In the genomic region with DNA sequence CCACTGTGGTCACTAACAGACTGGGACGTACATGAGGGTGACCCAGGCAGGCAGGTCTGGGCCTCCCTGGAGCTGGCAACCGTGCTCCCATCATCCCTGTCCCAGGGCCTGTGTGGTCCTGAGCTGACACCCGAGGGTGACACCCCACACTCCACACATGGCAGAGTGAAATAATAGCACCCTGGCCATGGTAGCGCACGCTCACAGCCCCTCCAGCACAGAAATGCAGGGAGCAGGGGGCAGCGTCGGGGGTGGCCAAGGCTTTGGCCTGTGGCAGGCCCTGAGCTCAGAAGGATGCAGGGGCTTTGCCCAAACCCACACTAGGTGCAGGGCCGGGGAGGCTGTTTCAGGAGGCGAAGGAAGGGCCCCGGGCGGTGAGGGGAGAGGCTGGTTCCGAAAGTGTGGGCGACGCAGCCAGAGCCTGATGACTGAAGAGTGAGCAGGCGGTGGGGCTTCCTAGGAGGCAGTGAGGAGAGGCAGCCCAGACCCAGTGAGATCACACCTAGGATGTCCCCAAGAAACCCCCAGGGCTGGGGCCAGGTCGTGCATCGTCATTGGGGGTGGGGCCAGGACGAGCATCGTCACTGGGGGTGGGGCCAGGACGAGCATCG, we compare ENCODE assay signal across 8 cellular contexts. TPM values are rescaled to one million over a fixed set of nuclear protein-coding genes. Genes with fewer than 3 reads are reported as not detected.
A peak's percentile ranks its signal among the peaks of the same experiment; 100 is the strongest.
DNase-seq lines count a peak whose midpoint lies in the region; ATAC-seq and TF ChIP-seq lines count a peak whose summit lies in the region.

No MANE protein-coding gene starts in this region.

- intact Hi-C loops in CD8-positive, alpha-beta T cell (cut with DNase I, micrococcal nuclease), result loop anchor here in 1 of 2 experiments (1.0 kb wide), 1 partner anchor 22 kb away; no protein-coding TSS in a partner anchor

- peak overlapping the region; percentile 42 for H3K4me3 ChIP-seq in CD8-positive, alpha-beta T cell (ENCODE audit: low read depth, low read length)
- H3K4me3 ChIP-seq in endodermal cell (ENCODE audit: low read length), result no peak overlapping the region

- peak overlapping the region; percentile 78 for H3K4me3 Mint-ChIP-seq in CD8-positive, alpha-beta T cell
- peak overlapping the region; percentile 37 for H3K4me3 Mint-ChIP-seq in endodermal cell
- H3K4me3 Mint-ChIP-seq in nephron, result peak overlapping the region; percentile 30 to 72 (median 44)
- H3K4me3 Mint-ChIP-seq in stimulated activated naive CD8-positive, alpha-beta T cell treated with anti-CD3 and anti-CD28 coated beads, Interleukin-15, Interleukin-2, amounts not matched to agents 100 ng/mL and 50 ng/mL, for 24 hours, result peak overlapping the region; percentile 30

- CTCF ChIA-PET in CD8-positive, alpha-beta T cell (lab: Charles Lee), result interaction anchor here (1.4 to 2.9 kb wide), 3 partner anchors 12 to 24 kb away, joined by 3 to 17 read pairs (median 16); no protein-coding TSS in a partner anchor

- H3K4me1 ChIP-seq in CD8-positive, alpha-beta T cell (ENCODE audit: insufficient read depth, low read length), result peaks cover 22% of the 10 kb centered on the region
- H3K4me1 ChIP-seq in endodermal cell (ENCODE audit: control insufficient read depth, insufficient read depth, low read length), result no peaks in the 10 kb centered on the region

- WGBS in endodermal cell (ENCODE audit: insufficient coverage in 1 of 2, insufficient read length in 1 of 2), 2 experiments, result 71 to 88% methylated on average over 4 to 15 of the region's 21 CpGs

- H3K4me1 Mint-ChIP-seq in CD8-positive, alpha-beta T cell (ENCODE audit: low read depth), result peaks cover 21% of the 10 kb centered on the region
- H3K4me1 Mint-ChIP-seq in endodermal cell (peaks cover 11% of the 10 kb centered on the region), nephron (peaks cover 9% of the 10 kb centered on the region)
- H3K4me1 Mint-ChIP-seq in stimulated activated naive CD8-positive, alpha-beta T cell treated with anti-CD3 and anti-CD28 coated beads, Interleukin-15, Interleukin-2, amounts not matched to agents 100 ng/mL and 50 ng/mL, for 24 hours (ENCODE audit: low read depth), result peaks cover 41% of the 10 kb centered on the region

- peak overlapping the region; percentile 78 for H3K27ac ChIP-seq in CD8-positive, alpha-beta T cell (ENCODE audit: low read depth, low read length)
- H3K27ac ChIP-seq in endodermal cell (ENCODE audit: low read depth, low read length), result peak overlapping the region; percentile 73

- no peak overlapping the region for H3K9ac ChIP-seq in endodermal cell (ENCODE audit: extremely low read depth, low read length, poor library complexity, severe bottlenecking)

- no peaks in the 10 kb centered on the region for H3K27me3 ChIP-seq in CD8-positive, alpha-beta T cell (ENCODE audit: insufficient read depth, low read length)
- H3K27me3 ChIP-seq in endodermal cell (ENCODE audit: control insufficient read depth, insufficient read depth, low read length, poor library complexity, severe bottlenecking), result no peaks in the 10 kb centered on the region

- POLR2A ChIA-PET in CD8-positive, alpha-beta T cell (lab: Charles Lee), result interaction anchor here (1.2 kb wide), 1 partner anchor 29 kb away, joined by 3 read pairs; no protein-coding TSS in a partner anchor

- H3K27ac Mint-ChIP-seq in CD8-positive, alpha-beta T cell, result peak overlapping the region; percentile 93
- H3K27ac Mint-ChIP-seq in endodermal cell (peak overlapping the region; percentile 75), nephron (no peak overlapping the region)
- peak overlapping the region; percentile 88 for H3K27ac Mint-ChIP-seq in stimulated activated naive CD8-positive, alpha-beta T cell treated with anti-CD3 and anti-CD28 coated beads, Interleukin-15, Interleukin-2, amounts not matched to agents 100 ng/mL and 50 ng/mL, for 24 hours

- ATAC-seq in CD8-positive, alpha-beta T cell, result peak; percentile 92
- peak; percentile 38 for ATAC-seq in GM21529 (IDR thresholded peaks at IDR 0.05; ENCODE audit: unreplicated experiment)

- H3K36me3 ChIP-seq in CD8-positive, alpha-beta T cell (ENCODE audit: insufficient read depth, low read length), result no peaks in the 10 kb centered on the region
- no peaks in the 10 kb centered on the region for H3K36me3 ChIP-seq in endodermal cell (ENCODE audit: control insufficient read depth, insufficient read depth, low read length)

- peaks cover 10% of the 10 kb centered on the region for H3K27me3 Mint-ChIP-seq in CD8-positive, alpha-beta T cell (ENCODE audit: low read depth)
- H3K27me3 Mint-ChIP-seq in endodermal cell (ENCODE audit: insufficient read depth) (peaks cover 45% of the 10 kb centered on the region), nephron (ENCODE audit: low read depth) (peaks cover 53% of the 10 kb centered on the region)
- H3K27me3 Mint-ChIP-seq in stimulated activated naive CD8-positive, alpha-beta T cell treated with anti-CD3 and anti-CD28 coated beads, Interleukin-15, Interleukin-2, amounts not matched to agents 100 ng/mL and 50 ng/mL, for 24 hours, result peaks cover 15% of the 10 kb centered on the region

- H3K36me3 Mint-ChIP-seq in CD8-positive, alpha-beta T cell, result no peaks in the 10 kb centered on the region
- no peaks in the 10 kb centered on the region for H3K36me3 Mint-ChIP-seq in endodermal cell (ENCODE audit: low read depth)
- no peaks in the 10 kb centered on the region for H3K36me3 Mint-ChIP-seq in nephron (ENCODE audit: low read depth)
- no peaks in the 10 kb centered on the region for H3K36me3 Mint-ChIP-seq in stimulated activated naive CD8-positive, alpha-beta T cell treated with anti-CD3 and anti-CD28 coated beads, Interleukin-15, Interleukin-2, amounts not matched to agents 100 ng/mL and 50 ng/mL, for 24 hours (ENCODE audit: low read depth)

- H3K9me3 Mint-ChIP-seq in CD8-positive, alpha-beta T cell, result peaks cover 2% of the 10 kb centered on the region
- no peaks in the 10 kb centered on the region for H3K9me3 Mint-ChIP-seq in endodermal cell
- H3K9me3 Mint-ChIP-seq in nephron, result no peaks in the 10 kb centered on the region
- H3K9me3 Mint-ChIP-seq in stimulated activated naive CD8-positive, alpha-beta T cell treated with anti-CD3 and anti-CD28 coated beads, Interleukin-15, Interleukin-2, amounts not matched to agents 100 ng/mL and 50 ng/mL, for 24 hours, result no peaks in the 10 kb centered on the region

- no peaks in the 10 kb centered on the region for H3K9me3 ChIP-seq in CD8-positive, alpha-beta T cell (ENCODE audit: low read length)
- no peaks in the 10 kb centered on the region for H3K9me3 ChIP-seq in endodermal cell (ENCODE audit: control insufficient read depth, low read length)

- DNase-seq in CD8-positive, alpha-beta T cell, result peak; percentile 52 to 93 (median 66)
- DNase-seq in NCI-H2196 (lab: John Stamatoyannopoulos, UW; ENCODE audit: unreplicated experiment) (peak; percentile 9), endodermal cell (peak; percentile 80), GDM1 (lab: John Stamatoyannopoulos, UW) (no peak)
- DNase-seq in activated CD8-positive, alpha-beta memory T cell treated with anti-CD3 and anti-CD28 coated beads for 4 hours (ENCODE audit: low read depth in 2 of 2), result peak; percentile 51 to 75

- TF ChIP-seq CTCF in CD8-positive, alpha-beta T cell (IDR thresholded peaks at IDR 0.05), result no peak
- TF ChIP-seq CTCF in endodermal cell (conservative IDR thresholded peaks at IDR 0.05) (no peak), nephron (IDR thresholded peaks at IDR 0.05; ENCODE audit: unreplicated experiment in 3 of 3) (no peak)

RNA-seq across cellular contexts. Expression of a gene that starts 12.9 kb away (rescaled TPM):
- total RNA-seq in CD8-positive, alpha-beta T cell, result not detected
- total RNA-seq in endodermal cell, result not detected
- polyA plus RNA-seq in endodermal cell (2013, experiment 1 of 2), result not detected
- polyA plus RNA-seq in endodermal cell (2013, experiment 2 of 2), result not detected

RNA-seq across cellular contexts. Expression of a gene that starts 29.3 kb away (rescaled TPM):
- total RNA-seq in CD8-positive, alpha-beta T cell, result not detected
- total RNA-seq in endodermal cell, result not detected
- not detected for polyA plus RNA-seq in endodermal cell (2013, experiment 1 of 2)
- polyA plus RNA-seq in endodermal cell (2013, experiment 2 of 2), result not detected

RNA-seq across cellular contexts. Expression of a gene that starts 44.7 kb away (rescaled TPM):
- under 1 TPM; 0.72 to 0.95 TPM for total RNA-seq in CD8-positive, alpha-beta T cell
- total RNA-seq in endodermal cell, result not detected
- polyA plus RNA-seq in endodermal cell (2013, experiment 1 of 2), result 0.21 TPM
- 0.29 TPM for polyA plus RNA-seq in endodermal cell (2013, experiment 2 of 2)

Comparison
In these comparisons a context has a peak if more than half of its experiments do, and no peak if none do; other contexts are left out.
1. H3K27ac Mint-ChIP-seq: peak in CD8-positive, alpha-beta T cell (single experiment), endodermal cell (single experiment) and stimulated activated naive CD8-positive, alpha-beta T cell treated with anti-CD3 and anti-CD28 coated beads, Interleukin-15, Interleukin-2, amounts not matched to agents 100 ng/mL and 50 ng/mL, for 24 hours (single experiment); none in nephron (0 of 3).
2. Peak in every context shown above with its lines, with median percentiles within 50 percentile points of each other: H3K4me3 Mint-ChIP-seq.